1 cellular context compared by ENCODE assay signal in genomic region chr11:18615628-18616392, GRCh38.
TF ChIP-seq lines count a peak whose summit lies in the region.

No MANE protein-coding gene starts in this region.

TF ChIP-seq in GM12878, 131 proteins besides CTCF, POLR2A, EP300 and RAD21 (continued from another document):
- TF ChIP-seq CEBPZ (IDR thresholded peaks at IDR 0.05; ENCODE audit: low read depth, low read length) (no peak), YBX1 (IDR thresholded peaks at IDR 0.05) (no peak), REST (IDR thresholded peaks at IDR 0.05; ENCODE audit: low read depth, low read length) (no peak), TCF12 (IDR thresholded peaks at IDR 0.05; ENCODE audit: low read depth, low read length) (0 out of 2 replicates have a peak, but pooled peaks have one; percentile 13), SKIL (IDR thresholded peaks at IDR 0.05; ENCODE audit: low read depth, poor library complexity, severe bottlenecking) (peak; percentile 96), NRF1 (conservative IDR thresholded peaks at IDR 0.05; ENCODE audit: low read depth, low read length) (no peak), SIX5 (IDR thresholded peaks at IDR 0.05; ENCODE audit: low read depth, low read length, severe bottlenecking) (no peak)
